ENCODE assay signal across 8 cellular contexts in the genomic region with DNA sequence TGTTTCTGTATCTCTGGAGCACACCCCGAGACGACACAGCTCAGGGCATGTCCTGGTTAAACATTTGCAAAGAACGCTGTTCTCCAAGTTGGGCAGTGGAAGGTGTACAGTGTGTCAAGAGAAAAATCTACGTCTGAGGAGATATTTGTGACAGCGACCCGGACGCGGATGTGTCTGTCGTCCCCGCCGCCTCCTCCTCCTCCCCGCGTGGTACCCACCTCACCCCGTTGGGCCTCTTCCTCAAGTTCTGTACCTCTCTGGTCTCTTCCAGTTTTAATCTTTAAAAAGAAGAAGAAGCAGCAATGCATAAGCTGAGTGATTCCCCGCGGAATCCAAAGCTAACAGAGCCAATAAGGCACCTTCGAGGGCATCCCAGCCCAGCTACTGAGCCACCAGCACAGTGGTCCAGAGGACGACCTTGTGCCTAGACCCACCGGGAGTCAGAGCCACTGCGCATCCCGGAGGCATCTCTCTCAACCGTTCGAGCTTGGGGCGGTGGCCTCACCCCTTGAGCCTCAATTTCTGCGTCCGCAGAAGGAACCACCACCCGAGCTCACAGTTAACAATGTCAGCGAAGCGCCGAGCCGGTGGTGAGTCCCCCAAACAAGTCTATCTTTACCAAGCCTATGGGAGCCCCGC. TPM values are rescaled to one million over a fixed set of nuclear protein-coding genes. Genes with fewer than 3 reads are reported as not detected.
DNase-seq lines count a peak whose midpoint lies in the region; ATAC-seq and TF ChIP-seq lines count a peak whose summit lies in the region.

No MANE protein-coding gene starts in this region.

- peaks cover 11% of the 10 kb centered on the region for H3F3A ChIP-seq in neural progenitor cell (ENCODE audit: low read depth)

- H4K20me1 ChIP-seq in neural progenitor cell (ENCODE audit: low read depth), result peaks cover 10% of the 10 kb centered on the region

- peak overlapping the region; percentile 58 for H3K9ac ChIP-seq in neural progenitor cell

- POLR2A ChIA-PET in AG04449 (lab: Yijun Ruan, JAX), result interaction anchor here (0.5 to 1.6 kb wide), 3 partner anchors 8 to 34 kb away, joined by 3 to 4 read pairs (median 3); partner anchors contain the start of gene TOR1A

- H3K27me3 Mint-ChIP-seq in neural progenitor cell (ENCODE audit: insufficient read depth, low read depth), result peaks cover 9% of the 10 kb centered on the region

- H3K27me3 ChIP-seq in esophagus (ENCODE audit: control insufficient read depth in 1 of 2, insufficient read depth in 2 of 2, low read length in 2 of 2) (no peaks in the 10 kb centered on the region), neural progenitor cell (no peaks in the 10 kb centered on the region)

- peak; percentile 13 for ATAC-seq in GM19438 (IDR thresholded peaks at IDR 0.05; ENCODE audit: low read depth, unreplicated experiment)
- peak; percentile 20 for ATAC-seq in HG03565 (IDR thresholded peaks at IDR 0.05; ENCODE audit: unreplicated experiment)

- peak overlapping the region; percentile 98 for H3K4me3 Mint-ChIP-seq in neural progenitor cell

- H3K27ac ChIP-seq in esophagus (ENCODE audit: low read depth in 2 of 2, low read length in 1 of 2) (peak overlapping the region; percentile 80 to 92), neural progenitor cell (no peak overlapping the region)

- TF ChIP-seq CTCF in AG04449 (IDR thresholded peaks at IDR 0.05; ENCODE audit: insufficient read depth, low read length, missing control alignments), result no peak
- no peak for TF ChIP-seq CTCF in neural progenitor cell (IDR thresholded peaks at IDR 0.05)

- no peaks in the 10 kb centered on the region for H3K9me3 Mint-ChIP-seq in neural progenitor cell

- H3K36me3 Mint-ChIP-seq in neural progenitor cell, result peaks cover 8% of the 10 kb centered on the region

- no peak overlapping the region for H3K27ac Mint-ChIP-seq in neural progenitor cell

- CTCF ChIA-PET in AG04449 (lab: Yijun Ruan, JAX), result interaction anchor here (1.2 to 1.7 kb wide), 3 partner anchors 52 to 409 kb away, joined by 3 to 4 read pairs (median 3); no protein-coding TSS in a partner anchor

- H3K9me3 ChIP-seq in esophagus (ENCODE audit: control insufficient read depth in 2 of 2, insufficient read depth in 1 of 2, low read depth in 1 of 2, low read length in 1 of 2) (no peaks in the 10 kb centered on the region), neural progenitor cell (ENCODE audit: low read depth) (no peaks in the 10 kb centered on the region)

- no peak for DNase-seq in AG04449 (ENCODE audit: low read depth, low spot score)
- DNase-seq in activated CD4-positive, alpha-beta T cell treated with anti-CD3 and anti-CD28 coated beads, Interleukin-2, amount 50 U/mL, for 1 hour, result peak; percentile 48
- peak; percentile 15 for DNase-seq in neural progenitor cell (ENCODE audit: low spot score)
- no peak for DNase-seq in NCI-H2196 (lab: John Stamatoyannopoulos, UW; ENCODE audit: unreplicated experiment)
- no peak for DNase-seq in NCI-H1694 (lab: John Stamatoyannopoulos, UW)

- 1% methylated on average over 32 of the region's 32 CpGs for WGBS in esophagus, 2 donors

- H3K4me3 ChIP-seq in AG04449 (ENCODE audit: low read depth, low read length) (peak overlapping the region; percentile 96), esophagus (ENCODE audit: low read depth in 1 of 2, low read length in 2 of 2) (peak overlapping the region; percentile 83 to 92), neural progenitor cell (peak overlapping the region; percentile 90)

- H3K4me2 ChIP-seq in neural progenitor cell, result peak overlapping the region; percentile 86

- peaks cover 28% of the 10 kb centered on the region for H3K4me1 Mint-ChIP-seq in neural progenitor cell

- H2AFZ ChIP-seq in neural progenitor cell (replicated peaks), result peak overlapping the region; percentile 71

- H3K4me1 ChIP-seq in esophagus (ENCODE audit: control insufficient read depth in 2 of 2, insufficient read depth in 2 of 2, low read length in 1 of 2) (peaks cover 3 to 8% of the 10 kb centered on the region in 2 donors), neural progenitor cell (peaks cover 5% of the 10 kb centered on the region)

- H3K79me2 ChIP-seq in neural progenitor cell (ENCODE audit: low read depth), result peaks cover 28% of the 10 kb centered on the region

- H3K36me3 ChIP-seq in esophagus (ENCODE audit: control insufficient read depth in 2 of 2, insufficient read depth in 2 of 2, low read length in 1 of 2) (peaks cover 0 to 3% of the 10 kb centered on the region in 2 donors), neural progenitor cell (no peaks in the 10 kb centered on the region)

RNA-seq across cellular contexts. Expression of gene C9orf78, which starts 0.5 kb away (rescaled TPM):
- 10 to 100 TPM; 21.9 to 39.5 TPM for polyA plus RNA-seq in esophagus
- 40.9 and 42.2 TPM in 2 replicates for total RNA-seq in neural progenitor cell (ENCODE audit: low replicate concordance)

RNA-seq across cellular contexts. Expression of gene USP20, which starts 0.7 kb away (rescaled TPM):
- polyA plus RNA-seq in esophagus, result 10 to 100 TPM; 15.1 to 20.7 TPM
- 10.8 and 25.2 TPM in 2 replicates for total RNA-seq in neural progenitor cell (ENCODE audit: low replicate concordance)

RNA-seq across cellular contexts. Expression of gene TOR1A, which starts 10.7 kb away (rescaled TPM):
- 10 to 100 TPM in 1 of 2 donors, 1 to 10 TPM in 1; 9.8 to 15.8 TPM for polyA plus RNA-seq in esophagus
- 39.6 and 42.4 TPM in 2 replicates for total RNA-seq in neural progenitor cell (ENCODE audit: low replicate concordance)

RNA-seq across cellular contexts. Expression of gene TOR1B, which starts 31.6 kb away (rescaled TPM):
- 1 to 10 TPM; 8.8 to 9.7 TPM for polyA plus RNA-seq in esophagus
- total RNA-seq in neural progenitor cell (ENCODE audit: low replicate concordance), result 12.2 and 19.0 TPM in 2 replicates

Comparison
In these comparisons a context has a peak if more than half of its experiments do, and no peak if none do; other contexts are left out.
1. DNase-seq: peak in activated CD4-positive, alpha-beta T cell treated with anti-CD3 and anti-CD28 coated beads, Interleukin-2, amount 50 U/mL, for 1 hour (single experiment) and neural progenitor cell (single experiment); none in AG04449 (single experiment), NCI-H2196 (single experiment) and NCI-H1694 (single experiment).
2. Peak in every context shown above with its lines, with median percentiles within 50 percentile points of each other: H3K4me3 ChIP-seq.